ENCODE assay signal across 8 cellular contexts in the genomic region with DNA sequence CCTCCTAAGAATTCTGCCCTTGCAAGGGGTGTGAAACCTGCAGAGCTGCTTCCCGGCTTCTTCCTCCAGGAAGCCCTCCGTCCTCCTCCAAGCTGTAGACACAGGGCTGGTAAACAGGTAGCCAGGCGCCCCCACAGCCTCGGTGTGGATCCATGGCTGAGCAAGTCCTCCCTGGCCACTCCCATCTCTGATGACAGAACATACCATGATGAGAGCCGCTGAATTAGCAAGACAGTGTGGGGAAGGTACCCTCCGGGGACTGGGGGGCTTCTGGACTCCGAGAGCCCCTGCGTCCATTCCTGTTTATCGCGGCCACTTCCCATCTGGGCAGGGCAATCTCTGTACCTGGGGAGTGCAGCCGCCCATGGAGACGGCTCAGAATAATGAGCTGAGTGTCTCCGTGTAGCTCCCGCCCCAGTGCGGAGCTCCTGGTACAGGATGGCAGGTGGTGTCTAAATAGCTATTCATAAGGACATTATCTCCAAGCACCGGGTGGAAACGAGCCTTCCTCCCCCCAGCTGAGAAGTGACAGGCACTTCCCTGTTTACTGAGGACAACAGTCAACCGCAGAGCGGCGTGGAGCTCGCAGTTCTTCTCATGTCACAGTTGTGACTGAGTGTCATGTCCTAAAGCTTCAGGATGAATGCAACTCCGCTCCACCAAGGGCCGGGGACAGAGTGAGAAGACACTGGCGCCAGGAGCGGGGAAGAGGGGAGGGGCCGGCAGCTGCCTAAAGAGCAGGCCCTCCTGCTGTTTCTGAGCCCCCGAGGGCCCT. TPM values are rescaled to one million over a fixed set of nuclear protein-coding genes. Genes with fewer than 3 reads are reported as not detected.
A peak's percentile ranks its signal among the peaks of the same experiment; 100 is the strongest.
DNase-seq lines count a peak whose midpoint lies in the region; ATAC-seq and TF ChIP-seq lines count a peak whose summit lies in the region.

No MANE protein-coding gene starts in this region.

- ATAC-seq in gastrocnemius medialis, result no peak

- H2BK120ac ChIP-seq in neuronal stem cell (ENCODE audit: low read depth, low read length), result no peak overlapping the region

- DNase-seq in HT-29 (ENCODE audit: low spot score) (peak; percentile 91), NCI-H345 (lab: John Stamatoyannopoulos, UW) (peak; percentile 97), neuronal stem cell (ENCODE audit: low spot score) (no peak), middle frontal gyrus (ENCODE audit: extremely low spot score, low spot score) (no peak), esophagus muscularis mucosa (ENCODE audit: extremely low spot score) (no peak), germinal center (ENCODE audit: low spot score) (no peak), gastrocnemius medialis (no peak)
- DNase-seq in activated T-helper 1 cell treated with anti-CD3 and anti-CD28 coated beads, Interleukin-12 subunit alpha, Interleukin-12 subunit beta, Interleukin-2, Interleukin-4 antibody, amounts not matched to agents 30 ng/mL and 10 ng/mL and 1 ng/mL, durations not matched to agents 14 hours and 24 hours and 36 hours (ENCODE audit: low spot score), result no peak

- H3K4me3 ChIP-seq in neuronal stem cell (ENCODE audit: low read length in 2 of 2) (no peak overlapping the region), esophagus muscularis mucosa (no peak overlapping the region), gastrocnemius medialis (no peak overlapping the region)

- no peak for TF ChIP-seq POLR2A in esophagus muscularis mucosa (IDR thresholded peaks at IDR 0.05; ENCODE audit: low read depth)
- no peak for TF ChIP-seq POLR2A in gastrocnemius medialis (IDR thresholded peaks at IDR 0.05)

- H3K14ac ChIP-seq in neuronal stem cell (ENCODE audit: low read length), result no peak overlapping the region

- in situ Hi-C loops in gastrocnemius medialis (cut with MboI; ENCODE audit: low sequenced_read_pairs in 4 of 4), result no loop called here

- H3K9me3 ChIP-seq in neuronal stem cell (replicated peaks in 1 of 2; ENCODE audit: control insufficient read depth in 2 of 2, insufficient read depth in 1 of 2, low read depth in 1 of 2, low read length in 2 of 2) (no peaks in the 10 kb centered on the region), esophagus muscularis mucosa (no peaks in the 10 kb centered on the region), gastrocnemius medialis (no peaks in the 10 kb centered on the region)

- H2BK15ac ChIP-seq in neuronal stem cell (ENCODE audit: low read length), result no peak overlapping the region

- H2BK5ac ChIP-seq in neuronal stem cell (ENCODE audit: low read length), result no peak overlapping the region

- peak overlapping the region; percentile 39 for H3K4me3 Mint-ChIP-seq in activated T-helper 1 cell treated with anti-CD3 and anti-CD28 coated beads, Interleukin-12 subunit alpha, Interleukin-12 subunit beta, Interleukin-2, Interleukin-4 antibody, amounts not matched to agents 30 ng/mL and 10 ng/mL and 1 ng/mL, durations not matched to agents 14 hours and 24 hours and 36 hours

- H3K27me3 ChIP-seq in neuronal stem cell (ENCODE audit: control insufficient read depth in 3 of 3, insufficient read depth in 3 of 3, low read depth in 1 of 3, low read length in 3 of 3) (peaks cover 0 to 27% (median 0%) of the 10 kb centered on the region in 3 experiments), esophagus muscularis mucosa (peaks cover 0 to 69% (median 2%) of the 10 kb centered on the region in 4 donors), gastrocnemius medialis (peaks cover 8 to 30% (median 18%) of the 10 kb centered on the region in 3 donors)

- intact Hi-C loops in activated T-helper 1 cell treated with anti-CD3 and anti-CD28 coated beads, Interleukin-12 subunit alpha, Interleukin-12 subunit beta, Interleukin-2, Interleukin-4 antibody, amounts not matched to agents 30 ng/mL and 10 ng/mL and 1 ng/mL, durations not matched to agents 14 hours and 24 hours and 36 hours (cut with micrococcal nuclease), result no loop called here
- intact Hi-C loops in esophagus muscularis mucosa (cut with DNase I), result no loop called here
- intact Hi-C loops in gastrocnemius medialis (cut with DNase I; ENCODE audit: low total_unique reads), result no loop called here

- H3K9me3 Mint-ChIP-seq in activated T-helper 1 cell treated with anti-CD3 and anti-CD28 coated beads, Interleukin-12 subunit alpha, Interleukin-12 subunit beta, Interleukin-2, Interleukin-4 antibody, amounts not matched to agents 30 ng/mL and 10 ng/mL and 1 ng/mL, durations not matched to agents 14 hours and 24 hours and 36 hours, result no peaks in the 10 kb centered on the region

- peaks cover 10% of the 10 kb centered on the region for H3K4me1 Mint-ChIP-seq in activated T-helper 1 cell treated with anti-CD3 and anti-CD28 coated beads, Interleukin-12 subunit alpha, Interleukin-12 subunit beta, Interleukin-2, Interleukin-4 antibody, amounts not matched to agents 30 ng/mL and 10 ng/mL and 1 ng/mL, durations not matched to agents 14 hours and 24 hours and 36 hours (ENCODE audit: low read depth)

- peak overlapping the region; percentile 2 for H3K9ac ChIP-seq in neuronal stem cell (ENCODE audit: low read depth, low read length, poor library complexity)

- H3K18ac ChIP-seq in neuronal stem cell (ENCODE audit: low read length), result peak overlapping the region; percentile 31

- WGBS in neuronal stem cell (ENCODE audit: extremely low coverage in 2 of 2, insufficient read length in 2 of 2, insufficient replicate concordance in 1 of 2), 2 donors, result no CpG with 5 or more reads among the region's 27 CpGs
- WGBS in esophagus muscularis mucosa, result 47% methylated on average over 20 of the region's 27 CpGs

- H3K27ac Mint-ChIP-seq in activated T-helper 1 cell treated with anti-CD3 and anti-CD28 coated beads, Interleukin-12 subunit alpha, Interleukin-12 subunit beta, Interleukin-2, Interleukin-4 antibody, amounts not matched to agents 30 ng/mL and 10 ng/mL and 1 ng/mL, durations not matched to agents 14 hours and 24 hours and 36 hours, result no peak overlapping the region

- peak overlapping the region; percentile 22 for H4K91ac ChIP-seq in neuronal stem cell (ENCODE audit: low read depth, low read length, poor library complexity)

- H3K36me3 Mint-ChIP-seq in activated T-helper 1 cell treated with anti-CD3 and anti-CD28 coated beads, Interleukin-12 subunit alpha, Interleukin-12 subunit beta, Interleukin-2, Interleukin-4 antibody, amounts not matched to agents 30 ng/mL and 10 ng/mL and 1 ng/mL, durations not matched to agents 14 hours and 24 hours and 36 hours (ENCODE audit: low read depth), result no peaks in the 10 kb centered on the region

- no peak overlapping the region for H3K4ac ChIP-seq in neuronal stem cell (ENCODE audit: low read length)

- peak overlapping the region; percentile 37 for H2AK5ac ChIP-seq in neuronal stem cell (ENCODE audit: low read depth, low read length)

- H2AFZ ChIP-seq in neuronal stem cell (ENCODE audit: low read length), result no peak overlapping the region

- TF ChIP-seq CTCF in esophagus muscularis mucosa (IDR thresholded peaks at IDR 0.05) (no peak), gastrocnemius medialis (IDR thresholded peaks at IDR 0.05 in 4 of 5, conservative IDR thresholded peaks at IDR 0.05 in 1 of 5) (no peak)

- no peak for TF ChIP-seq EP300 in esophagus muscularis mucosa (IDR thresholded peaks at IDR 0.05)

- H3K4me1 ChIP-seq in neuronal stem cell (ENCODE audit: control insufficient read depth in 2 of 2, insufficient read depth in 1 of 2, low read depth in 1 of 2, low read length in 2 of 2), result peaks cover 11 to 20% of the 10 kb centered on the region in 2 donors
- peaks cover 0 to 14% (median 11%) of the 10 kb centered on the region in 4 donors for H3K4me1 ChIP-seq in esophagus muscularis mucosa
- no peaks in the 10 kb centered on the region for H3K4me1 ChIP-seq in gastrocnemius medialis

- H2BK12ac ChIP-seq in neuronal stem cell (ENCODE audit: low read length), result no peak overlapping the region

- H3K4me2 ChIP-seq in neuronal stem cell (ENCODE audit: insufficient read depth, low read length, poor library complexity, severe bottlenecking), result peak overlapping the region; percentile 32

- no peak overlapping the region for H4K8ac ChIP-seq in neuronal stem cell (ENCODE audit: low read depth, low read length)

- H3K23ac ChIP-seq in neuronal stem cell (ENCODE audit: low read depth, low read length, poor library complexity), result no peak overlapping the region

- no peaks in the 10 kb centered on the region for H3K36me3 ChIP-seq in neuronal stem cell (replicated peaks in 1 of 2; ENCODE audit: control insufficient read depth in 2 of 2, insufficient read depth in 2 of 2, low read length in 2 of 2)
- H3K36me3 ChIP-seq in esophagus muscularis mucosa, result no peaks in the 10 kb centered on the region
- H3K36me3 ChIP-seq in gastrocnemius medialis, result no peaks in the 10 kb centered on the region

- H3K79me1 ChIP-seq in neuronal stem cell (ENCODE audit: low read depth, low read length), result no peaks in the 10 kb centered on the region

- H3K27ac ChIP-seq in neuronal stem cell (replicated peaks; ENCODE audit: low read length) (no peak overlapping the region), esophagus muscularis mucosa (replicated peaks in 1 of 4) (no peak overlapping the region), gastrocnemius medialis (no peak overlapping the region)

- H3K27me3 Mint-ChIP-seq in activated T-helper 1 cell treated with anti-CD3 and anti-CD28 coated beads, Interleukin-12 subunit alpha, Interleukin-12 subunit beta, Interleukin-2, Interleukin-4 antibody, amounts not matched to agents 30 ng/mL and 10 ng/mL and 1 ng/mL, durations not matched to agents 14 hours and 24 hours and 36 hours (ENCODE audit: insufficient read depth), result peaks cover 14% of the 10 kb centered on the region

RNA-seq across cellular contexts. Expression of a gene that starts 22.7 kb away (rescaled TPM):
- total RNA-seq in HT-29 (2014; rRNA removed; shearing (Covaris generic)), result 76.6 and 78.7 TPM in 2 replicates
- not detected in 2 replicates for total RNA-seq in activated T-helper 1 cell treated with anti-CD3 and anti-CD28 coated beads, Interleukin-12 subunit alpha, Interleukin-12 subunit beta, Interleukin-2, Interleukin-4 antibody, amounts not matched to agents 30 ng/mL and 10 ng/mL and 1 ng/mL, durations not matched to agents 14 hours and 24 hours and 36 hours
- 0.28 TPM for polyA plus RNA-seq in neuronal stem cell (2013, experiment 1 of 2)
- polyA plus RNA-seq in neuronal stem cell (2013, experiment 2 of 2), result 0.21 TPM
- total RNA-seq in esophagus muscularis mucosa, result 1 to 10 TPM in 1 of 4 donors, under 1 TPM in 3; 0.42 to 1.6 (median 0.80) TPM
- under 1 TPM in 2 of 4 donors, not detected in 2; 0.04 to 0.13 TPM for total RNA-seq in gastrocnemius medialis

RNA-seq across cellular contexts. Expression of a gene that starts 43.7 kb away (rescaled TPM):
- total RNA-seq in HT-29 (2014; rRNA removed; shearing (Covaris generic)), result 78.8 and 83.4 TPM in 2 replicates
- 47.6 and 49.8 TPM in 2 replicates for total RNA-seq in activated T-helper 1 cell treated with anti-CD3 and anti-CD28 coated beads, Interleukin-12 subunit alpha, Interleukin-12 subunit beta, Interleukin-2, Interleukin-4 antibody, amounts not matched to agents 30 ng/mL and 10 ng/mL and 1 ng/mL, durations not matched to agents 14 hours and 24 hours and 36 hours
- polyA plus RNA-seq in neuronal stem cell (2013, experiment 1 of 2), result 3.5 TPM
- polyA plus RNA-seq in neuronal stem cell (2013, experiment 2 of 2), result 3.9 TPM
- 10 to 100 TPM in 3 of 4 donors, 1 to 10 TPM in 1; 10.0 to 42.4 (median 30.1) TPM for total RNA-seq in esophagus muscularis mucosa
- total RNA-seq in gastrocnemius medialis, result 10 to 100 TPM; 20.4 to 26.9 (median 21.8) TPM

Comparison
In these comparisons a context has a peak if more than half of its experiments do, and no peak if none do; other contexts are left out.
1. DNase-seq: peak in HT-29 (single experiment) and NCI-H345 (single experiment); none in activated T-helper 1 cell treated with anti-CD3 and anti-CD28 coated beads, Interleukin-12 subunit alpha, Interleukin-12 subunit beta, Interleukin-2, Interleukin-4 antibody, amounts not matched to agents 30 ng/mL and 10 ng/mL and 1 ng/mL, durations not matched to agents 14 hours and 24 hours and 36 hours (single experiment), neuronal stem cell (single experiment), middle frontal gyrus (single experiment), esophagus muscularis mucosa (single experiment), germinal center (single experiment) and gastrocnemius medialis (0 of 2).
2. RNA of a gene that starts 22.7 kb away (total RNA-seq): 76.6 to 78.7 TPM in HT-29; 0.42 to 1.6 TPM in esophagus muscularis mucosa, 0.04 to 0.13 TPM in gastrocnemius medialis and not detected in activated T-helper 1 cell treated with anti-CD3 and anti-CD28 coated beads, Interleukin-12 subunit alpha, Interleukin-12 subunit beta, Interleukin-2, Interleukin-4 antibody, amounts not matched to agents 30 ng/mL and 10 ng/mL and 1 ng/mL, durations not matched to agents 14 hours and 24 hours and 36 hours; every median in the first group is over 10 times any median in the second.